Comparison of ENCODE assay signal across 28 cellular contexts in genomic region chr9:116452227-116452626, GRCh38.
"Had no signal": no experiment of that assay in that cellular context is flagged by ENCODE, and none has a peak within 500 bp of the region (broad histone marks: within the 10 kb centered on the region; RNA-seq: fewer than 3 reads in every experiment).

No MANE protein-coding gene starts in this region.

- H3K36me3 Mint-ChIP-seq: stimulated activated effector memory CD8-positive, alpha-beta T cell treated with anti-CD3 and anti-CD28 coated beads, Interleukin-12 subunit alpha, Interleukin-12 subunit beta, amount 100 ng/mL, for 72 hours had no signal

- H3K4me3 ChIP-seq: stomach, suprapubic skin, testis, thoracic aorta, thyroid gland, tibial artery, tibial nerve, transverse colon, upper lobe of left lung, upper lobe of right lung, uterus, vagina had no signal

- ATAC-seq: stimulated activated effector memory CD8-positive, alpha-beta T cell treated with anti-CD3 and anti-CD28 coated beads, Interleukin-12 subunit alpha, Interleukin-12 subunit beta, amount 100 ng/mL, for 72 hours; stimulated activated memory B cell treated with anti-CD40 and anti-IgM and Interleukin-4, amounts not matched to agents 10 μg/mL and 1 μg/mL and 100 μg/mL, for 72 hours; stimulated activated naive B cell treated with anti-CD40 and anti-IgM and Interleukin-4, amounts not matched to agents 10 μg/mL and 1 μg/mL and 100 μg/mL, for 72 hours; stimulated activated naive CD8-positive, alpha-beta T cell treated with anti-CD3 and anti-CD28 coated beads, Interleukin-15, amount 100 ng/mL, for 72 hours; stimulated activated naive CD8-positive, alpha-beta T cell treated with anti-CD3 and anti-CD28 coated beads, Interleukin-15, Interleukin-2, amounts not matched to agents 100 U/mL and 50 U/mL, for 24 hours; upper lobe of right lung had no signal

- H3K9me3 ChIP-seq: suprapubic skin, testis, thyroid gland, vagina had no signal

- FAIRE-seq: urothelium cell line had no signal

- H3K4me1 ChIP-seq: suprapubic skin, testis, transverse colon had no signal

- DNase-seq: stimulated activated CD4-positive, alpha-beta T cell treated with anti-CD3 and anti-CD28 coated beads, Interleukin-2, amount 100 ng/mL, for 48 hours; stimulated activated CD4-positive, alpha-beta T cell treated with anti-CD3 and anti-CD28 coated beads, Interleukin-4, amount 100 ng/mL, for 1 hour; stimulated activated CD4-positive, alpha-beta T cell treated with anti-CD3 and anti-CD28 coated beads, Interleukin-4, amount 100 ng/mL, for 24 hours; stimulated activated CD4-positive, alpha-beta T cell treated with anti-CD3 and anti-CD28 coated beads, Interleukin-4, amount 100 ng/mL, for 4 hours; stimulated activated CD8-positive, alpha-beta memory T cell treated with anti-CD3 and anti-CD28 coated beads, Interleukin-4, amount 100 ng/mL, for 48 hours; stimulated activated naive B cell treated with anti-CD40 and anti-IgM and Interleukin-4, amounts not matched to agents 10 μg/mL and 1 μg/mL and 100 μg/mL, for 72 hours; stimulated activated naive CD4-positive, alpha-beta T cell; stimulated activated naive CD4-positive, alpha-beta T cell treated with Interleukin-2 at 50 U/mL for 16 hours; stimulated activated naive CD8-positive, alpha-beta T cell treated with anti-CD3 and anti-CD28 coated beads, Interleukin-15, amount 100 ng/mL, for 72 hours; stimulated activated naive CD8-positive, alpha-beta T cell treated with anti-CD3 and anti-CD28 coated beads, Interleukin-15, Interleukin-2, amounts not matched to agents 100 U/mL and 50 U/mL, for 24 hours; stomach; substantia nigra; testis; thyroid gland; tibial artery; transverse colon; upper lobe of left lung; upper lobe of right lung; uterus had no signal

- H3K27ac ChIP-seq: stomach, suprapubic skin, testis, thoracic aorta, thyroid gland, tibial artery, tibial nerve, transverse colon, upper lobe of left lung, upper lobe of right lung, uterus, vagina had no signal

- H3K27me3 ChIP-seq: stomach, suprapubic skin, testis, thyroid gland, tibial artery, tibial nerve, transverse colon, upper lobe of left lung, upper lobe of right lung, uterus, vagina had no signal

- H3K4me3 Mint-ChIP-seq: stimulated activated effector memory CD8-positive, alpha-beta T cell treated with anti-CD3 and anti-CD28 coated beads, Interleukin-12 subunit alpha, Interleukin-12 subunit beta, amount 100 ng/mL, for 72 hours; stimulated activated memory B cell treated with anti-CD40 and anti-IgM and Interleukin-4, amounts not matched to agents 10 μg/mL and 1 μg/mL and 100 μg/mL, for 72 hours; stimulated activated naive B cell treated with anti-CD40 and anti-IgM and Interleukin-4, amounts not matched to agents 10 μg/mL and 1 μg/mL and 100 μg/mL, for 72 hours; stimulated activated naive CD8-positive, alpha-beta T cell treated with anti-CD3 and anti-CD28 coated beads, Interleukin-15, amount 100 ng/mL, for 72 hours; stimulated activated naive CD8-positive, alpha-beta T cell treated with anti-CD3 and anti-CD28 coated beads, Interleukin-15, Interleukin-2, amounts not matched to agents 100 ng/mL and 50 ng/mL, for 24 hours; type B pancreatic cell had no signal

- H3K4me1 Mint-ChIP-seq: stimulated activated effector memory CD8-positive, alpha-beta T cell treated with anti-CD3 and anti-CD28 coated beads, Interleukin-12 subunit alpha, Interleukin-12 subunit beta, amount 100 ng/mL, for 72 hours; stimulated activated memory B cell treated with anti-CD40 and anti-IgM and Interleukin-4, amounts not matched to agents 10 μg/mL and 1 μg/mL and 100 μg/mL, for 72 hours; stimulated activated naive CD8-positive, alpha-beta T cell treated with anti-CD3 and anti-CD28 coated beads, Interleukin-15, amount 100 ng/mL, for 72 hours had no signal

- H3K36me3 ChIP-seq: stomach, suprapubic skin, thoracic aorta, thyroid gland, tibial artery, tibial nerve, transverse colon, upper lobe of left lung, upper lobe of right lung, uterus, vagina had no signal

- H3K27me3 Mint-ChIP-seq: stimulated activated memory B cell treated with anti-CD40 and anti-IgM and Interleukin-4, amounts not matched to agents 10 μg/mL and 1 μg/mL and 100 μg/mL, for 72 hours; stimulated activated naive B cell treated with anti-CD40 and anti-IgM and Interleukin-4, amounts not matched to agents 10 μg/mL and 1 μg/mL and 100 μg/mL, for 72 hours; stimulated activated naive CD8-positive, alpha-beta T cell treated with anti-CD3 and anti-CD28 coated beads, Interleukin-15, amount 100 ng/mL, for 72 hours; stimulated activated naive CD8-positive, alpha-beta T cell treated with anti-CD3 and anti-CD28 coated beads, Interleukin-15, Interleukin-2, amounts not matched to agents 100 ng/mL and 50 ng/mL, for 24 hours; type B pancreatic cell had no signal

- H3K27ac Mint-ChIP-seq: stimulated activated effector memory CD8-positive, alpha-beta T cell treated with anti-CD3 and anti-CD28 coated beads, Interleukin-12 subunit alpha, Interleukin-12 subunit beta, amount 100 ng/mL, for 72 hours; stimulated activated memory B cell treated with anti-CD40 and anti-IgM and Interleukin-4, amounts not matched to agents 10 μg/mL and 1 μg/mL and 100 μg/mL, for 72 hours; stimulated activated naive B cell treated with anti-CD40 and anti-IgM and Interleukin-4, amounts not matched to agents 10 μg/mL and 1 μg/mL and 100 μg/mL, for 72 hours; stimulated activated naive CD8-positive, alpha-beta T cell treated with anti-CD3 and anti-CD28 coated beads, Interleukin-15, amount 100 ng/mL, for 72 hours; stimulated activated naive CD8-positive, alpha-beta T cell treated with anti-CD3 and anti-CD28 coated beads, Interleukin-15, Interleukin-2, amounts not matched to agents 100 ng/mL and 50 ng/mL, for 24 hours; type B pancreatic cell had no signal
